Comparison of ENCODE assay signal across 9 cellular contexts in genomic region chr15:77753238-77753873, GRCh38.
A peak's percentile ranks its signal among the peaks of the same experiment; 100 is the strongest.
DNase-seq lines count a peak whose midpoint lies in the region; ATAC-seq and TF ChIP-seq lines count a peak whose summit lies in the region.
"Had no signal": no experiment of that assay in that cellular context is flagged by ENCODE, and none has a peak within 500 bp of the region (broad histone marks: within the 10 kb centered on the region; RNA-seq: fewer than 3 reads in every experiment).

No MANE protein-coding gene starts in this region.

- no peak for TF ChIP-seq CTCF in brain microvascular endothelial cell (IDR thresholded peaks at IDR 0.05; ENCODE audit: low read depth, low read length, missing control alignments)

- H3K9ac ChIP-seq in mesendoderm (ENCODE audit: low read length), result no peak overlapping the region

- H3K79me1 ChIP-seq in mesendoderm (ENCODE audit: low read length), result no peaks in the 10 kb centered on the region

- H3K36me3 ChIP-seq in brain microvascular endothelial cell (replicated peaks), result no peaks in the 10 kb centered on the region
- H3K36me3 ChIP-seq in mesendoderm (ENCODE audit: control insufficient read depth, insufficient read depth, low read length), result no peaks in the 10 kb centered on the region

- H4K8ac ChIP-seq in mesendoderm (ENCODE audit: low read depth, low read length), result no peak overlapping the region

- H3K4me1 ChIP-seq in mesendoderm (ENCODE audit: control insufficient read depth, low read depth, low read length), result no peaks in the 10 kb centered on the region

- no peak overlapping the region for H3K4ac ChIP-seq in mesendoderm (ENCODE audit: low read depth, low read length)

- no peak overlapping the region for H3K56ac ChIP-seq in mesendoderm (ENCODE audit: low read length)

- no peak overlapping the region for H3K18ac ChIP-seq in mesendoderm (ENCODE audit: low read length)

- no peaks in the 10 kb centered on the region for H3K79me2 ChIP-seq in mesendoderm (ENCODE audit: control insufficient read depth, insufficient read depth, low read length)

- no peak overlapping the region for H2BK15ac ChIP-seq in mesendoderm (replicated peaks; ENCODE audit: low read depth)

- in situ Hi-C loops in brain microvascular endothelial cell (cut with HindIII; ENCODE audit: low pct_ligation_motif_present, low sequenced_read_pairs), result no loop called here

- H2AK5ac ChIP-seq in mesendoderm (ENCODE audit: low read length), result no peak overlapping the region

- DNase-seq in GM03348 (ENCODE audit: low spot score) (peak; percentile 65), brain microvascular endothelial cell (peak; percentile 4), mesendoderm (peak; percentile 69), GM19238 (ENCODE audit: insufficient read length, low spot score) (no peak)
- peak; percentile 16 for DNase-seq in Jurkat, Clone E6-1 (ENCODE audit: low read depth, low spot score)
- DNase-seq in stimulated activated naive CD4-positive, alpha-beta T cell (lab: John Stamatoyannopoulos, UW), result no peak
- DNase-seq: GOT3 had no signal

- no peak overlapping the region for H2BK5ac ChIP-seq in mesendoderm (ENCODE audit: low read length)

- H3K4me2 ChIP-seq in mesendoderm (ENCODE audit: low read length), result no peak overlapping the region

- no peak overlapping the region for H3K4me3 ChIP-seq in Jurkat, Clone E6-1 (ENCODE audit: low read length)
- H3K4me3 ChIP-seq in brain microvascular endothelial cell (ENCODE audit: low read depth, low read length) (no peak overlapping the region), mesendoderm (ENCODE audit: low read length) (no peak overlapping the region)

- no peak overlapping the region for H2BK120ac ChIP-seq in mesendoderm (ENCODE audit: low read depth, low read length)

- no peak overlapping the region for H3K23ac ChIP-seq in mesendoderm (ENCODE audit: low read length)

- H3K27me3 ChIP-seq in brain microvascular endothelial cell (replicated peaks) (no peaks in the 10 kb centered on the region), mesendoderm (ENCODE audit: insufficient read depth, low read length, poor library complexity) (no peaks in the 10 kb centered on the region)

- WGBS in mesendoderm (ENCODE audit: extremely low coverage, insufficient coverage, low lambda C conversion rate), result no CpG with 5 or more reads among the region's 9 CpGs

- H4K5ac ChIP-seq in mesendoderm (ENCODE audit: low read length), result no peak overlapping the region

- H3K27ac ChIP-seq in brain microvascular endothelial cell (no peak overlapping the region), mesendoderm (ENCODE audit: low read depth, low read length) (no peak overlapping the region)

- ATAC-seq in GM19324 (IDR thresholded peaks at IDR 0.05; ENCODE audit: low FRiP score, unreplicated experiment) (no peak), HG03460 (IDR thresholded peaks at IDR 0.05; ENCODE audit: unreplicated experiment) (no peak)

Comparison
In these comparisons a context has a peak if more than half of its experiments do, and no peak if none do; other contexts are left out.
1. DNase-seq: peak in GM03348 (single experiment), Jurkat, Clone E6-1 (single experiment), brain microvascular endothelial cell (single experiment) and mesendoderm (single experiment); none in GM19238 (single experiment) and stimulated activated naive CD4-positive, alpha-beta T cell (0 of 6).